ENCODE assay signal across 13 cellular contexts in the genomic region with DNA sequence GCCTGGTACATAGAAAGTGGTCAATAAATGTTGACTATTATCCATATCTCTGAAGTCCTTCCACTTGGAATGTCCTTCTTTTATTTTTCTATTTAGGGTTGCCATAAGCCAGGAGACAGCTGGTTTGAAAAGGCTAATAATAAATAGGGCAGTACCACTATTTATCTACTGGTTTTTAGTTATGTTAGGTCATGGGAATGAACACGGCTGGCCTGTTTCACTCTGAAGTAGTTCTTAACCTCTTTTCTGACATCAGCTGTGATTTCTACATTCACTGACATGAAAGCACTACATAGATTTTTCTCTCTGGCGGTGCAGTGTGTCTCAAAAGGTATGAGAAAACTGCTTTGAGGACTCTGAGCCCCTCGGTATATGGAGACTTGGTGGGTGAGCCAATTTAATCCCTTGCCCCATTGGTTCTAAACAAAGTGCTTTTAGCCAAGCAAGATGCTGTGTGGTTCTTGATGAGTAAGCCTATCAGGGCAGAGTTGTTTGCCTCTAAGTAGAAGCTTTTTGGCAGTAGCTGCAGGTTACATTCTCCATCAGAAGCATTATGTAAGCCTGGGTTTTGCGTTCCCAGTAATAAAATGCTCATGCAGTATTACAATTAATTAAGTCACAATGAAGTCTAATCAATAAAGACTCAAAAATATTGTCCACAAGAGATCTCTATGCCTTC. TPM values are rescaled to one million over a fixed set of nuclear protein-coding genes. Genes with fewer than 3 reads are reported as not detected.
DNase-seq lines count a peak whose midpoint lies in the region; ATAC-seq and TF ChIP-seq lines count a peak whose summit lies in the region.
"Had no signal": no experiment of that assay in that cellular context is flagged by ENCODE, and none has a peak within 500 bp of the region (broad histone marks: within the 10 kb centered on the region; RNA-seq: fewer than 3 reads in every experiment).

No MANE protein-coding gene starts in this region.

- H3K9me3 ChIP-seq in left ventricle myocardium inferior (replicated peaks) = no peaks in the 10 kb centered on the region
- H3K9me3 ChIP-seq in CD8-positive, alpha-beta T cell (ENCODE audit: low read length) = no peaks in the 10 kb centered on the region
- H3K9me3 ChIP-seq: BLaER1 treated with 17β-estradiol and CSF1 and Interleukin-3, amounts not matched to agents 10 nM and 100 nM had no signal

- DNase-seq in DMS79 (lab: John Stamatoyannopoulos, UW) (peak; percentile 4), cardiac fibroblast (ENCODE audit: low read depth in 2 of 2) (peak; percentile 44 to 48), left ventricle myocardium inferior (no peak)
- DNase-seq in CD8-positive, alpha-beta T cell = no peak
- no peak for DNase-seq in stimulated activated CD4-positive, alpha-beta T cell treated with anti-CD3 and anti-CD28 coated beads, Interleukin-15, amount 100 ng/mL, for 24 hours
- no peak for DNase-seq in activated CD4-positive, alpha-beta memory T cell treated with anti-CD3 and anti-CD28 coated beads for 36 hours
- DNase-seq: NCI-H1048, RPMI8226 had no signal

- TF ChIP-seq CTCF in cardiac fibroblast (IDR thresholded peaks at IDR 0.05; ENCODE audit: low read depth, low read length) (no peak), left ventricle myocardium inferior (IDR thresholded peaks at IDR 0.05; ENCODE audit: borderline replicate concordance) (no peak)
- TF ChIP-seq CTCF in CD8-positive, alpha-beta T cell (IDR thresholded peaks at IDR 0.05) = no peak

- H3K36me3 Mint-ChIP-seq in CD8-positive, alpha-beta T cell = peaks cover 25% of the 10 kb centered on the region
- H3K36me3 Mint-ChIP-seq in activated CD4-positive, alpha-beta memory T cell treated with anti-CD3 and anti-CD28 coated beads for 36 hours = peaks cover 14% of the 10 kb centered on the region

- intact Hi-C loops in left ventricle myocardium inferior (cut with micrococcal nuclease) = no loop called here
- intact Hi-C loops in CD8-positive, alpha-beta T cell (cut with DNase I, micrococcal nuclease) = no loop called here
- intact Hi-C loops in activated CD4-positive, alpha-beta memory T cell treated with anti-CD3 and anti-CD28 coated beads for 36 hours (cut with micrococcal nuclease) = no loop called here

- POLR2A ChIA-PET in CD8-positive, alpha-beta T cell (lab: Charles Lee) = no interaction called here
- POLR2A ChIA-PET in activated CD4-positive, alpha-beta memory T cell treated with anti-CD3 and anti-CD28 coated beads for 36 hours (lab: Charles Lee) = interaction anchor here (0.6 kb wide), 1 partner anchor 17 kb away, joined by 5 read pairs; no protein-coding TSS in a partner anchor

- H3K27ac Mint-ChIP-seq in CD8-positive, alpha-beta T cell = no peak overlapping the region
- H3K27ac Mint-ChIP-seq in activated CD4-positive, alpha-beta memory T cell treated with anti-CD3 and anti-CD28 coated beads for 36 hours = no peak overlapping the region

- peaks cover 32% of the 10 kb centered on the region for H3K4me1 ChIP-seq in left ventricle myocardium inferior
- peaks cover 23% of the 10 kb centered on the region for H3K4me1 ChIP-seq in rectal smooth muscle tissue (ENCODE audit: control insufficient read depth, insufficient read depth, low read length)
- H3K4me1 ChIP-seq in CD8-positive, alpha-beta T cell (ENCODE audit: insufficient read depth, low read length) = peaks cover 7% of the 10 kb centered on the region

- no peaks in the 10 kb centered on the region for H3K27me3 Mint-ChIP-seq in CD8-positive, alpha-beta T cell (ENCODE audit: low read depth)
- no peaks in the 10 kb centered on the region for H3K27me3 Mint-ChIP-seq in activated CD4-positive, alpha-beta memory T cell treated with anti-CD3 and anti-CD28 coated beads for 36 hours

- no peaks in the 10 kb centered on the region for H3K9me3 Mint-ChIP-seq in CD8-positive, alpha-beta T cell
- H3K9me3 Mint-ChIP-seq in activated CD4-positive, alpha-beta memory T cell treated with anti-CD3 and anti-CD28 coated beads for 36 hours = no peaks in the 10 kb centered on the region
- H3K9me3 Mint-ChIP-seq: neural crest cell had no signal

- CTCF ChIA-PET in CD8-positive, alpha-beta T cell (lab: Charles Lee) = interaction anchor here (1.2 to 9.7 kb wide), 2 partner anchors 50 to 219 kb away, joined by 3 to 64 read pairs; no protein-coding TSS in a partner anchor
- CTCF ChIA-PET in activated CD4-positive, alpha-beta memory T cell treated with anti-CD3 and anti-CD28 coated beads for 36 hours (lab: Charles Lee) = interaction anchor here (1.0 to 1.1 kb wide), 2 partner anchors 9 to 95 kb away, joined by 3 read pairs; partner anchors contain the start of gene APOA5

- ATAC-seq in CD8-positive, alpha-beta T cell = no peak
- no peak for ATAC-seq in GM19397 (IDR thresholded peaks at IDR 0.05; ENCODE audit: unreplicated experiment)

- H3K27ac ChIP-seq in left ventricle myocardium inferior (replicated peaks) (peak overlapping the region; percentile 57), rectal smooth muscle tissue (ENCODE audit: low read depth, low read length) (peak overlapping the region; percentile 84)
- no peak overlapping the region for H3K27ac ChIP-seq in CD8-positive, alpha-beta T cell (ENCODE audit: low read depth, low read length)
- H3K27ac ChIP-seq: BLaER1 treated with 17β-estradiol and CSF1 and Interleukin-3, amounts not matched to agents 10 nM and 100 nM had no signal

- no peaks in the 10 kb centered on the region for H3K27me3 ChIP-seq in left ventricle myocardium inferior (ENCODE audit: low read depth)
- no peaks in the 10 kb centered on the region for H3K27me3 ChIP-seq in rectal smooth muscle tissue (ENCODE audit: control insufficient read depth, insufficient read depth, low read length)
- no peaks in the 10 kb centered on the region for H3K27me3 ChIP-seq in CD8-positive, alpha-beta T cell (ENCODE audit: insufficient read depth, low read length)
- H3K27me3 ChIP-seq: BLaER1 treated with 17β-estradiol and CSF1 and Interleukin-3, amounts not matched to agents 10 nM and 100 nM had no signal

- H3K4me3 ChIP-seq in cardiac fibroblast (replicated peaks in 1 of 2; ENCODE audit: low read depth in 2 of 2, low read length in 2 of 2) = no peak overlapping the region
- no peak overlapping the region for H3K4me3 ChIP-seq in left ventricle myocardium inferior
- H3K4me3 ChIP-seq in rectal smooth muscle tissue (ENCODE audit: low read length) = no peak overlapping the region
- H3K4me3 ChIP-seq in CD8-positive, alpha-beta T cell (ENCODE audit: low read depth, low read length) = no peak overlapping the region
- H3K4me3 ChIP-seq: BLaER1 treated with 17β-estradiol and CSF1 and Interleukin-3, amounts not matched to agents 10 nM and 100 nM had no signal

- no peak overlapping the region for H3K9ac ChIP-seq in rectal smooth muscle tissue (ENCODE audit: low read length)
- H3K9ac ChIP-seq: BLaER1 treated with 17β-estradiol and CSF1 and Interleukin-3, amounts not matched to agents 10 nM and 100 nM had no signal

- H3K36me3 ChIP-seq in left ventricle myocardium inferior (peaks cover 2% of the 10 kb centered on the region), rectal smooth muscle tissue (ENCODE audit: control insufficient read depth, insufficient read depth, low read length) (no peaks in the 10 kb centered on the region)
- H3K36me3 ChIP-seq in CD8-positive, alpha-beta T cell (ENCODE audit: insufficient read depth, low read length) = no peaks in the 10 kb centered on the region

- H3K4me1 Mint-ChIP-seq in CD8-positive, alpha-beta T cell (ENCODE audit: low read depth) = peaks cover 16% of the 10 kb centered on the region
- H3K4me1 Mint-ChIP-seq in activated CD4-positive, alpha-beta memory T cell treated with anti-CD3 and anti-CD28 coated beads for 36 hours (ENCODE audit: low read depth) = peaks cover 31% of the 10 kb centered on the region
- H3K4me1 Mint-ChIP-seq: neural crest cell had no signal

- no peak overlapping the region for H3K4me3 Mint-ChIP-seq in CD8-positive, alpha-beta T cell
- H3K4me3 Mint-ChIP-seq in activated CD4-positive, alpha-beta memory T cell treated with anti-CD3 and anti-CD28 coated beads for 36 hours = no peak overlapping the region
- H3K4me3 Mint-ChIP-seq: neural crest cell had no signal

RNA-seq across cellular contexts. Expression of gene APOA1, which starts 48.7 kb away (rescaled TPM):
- total RNA-seq in left ventricle myocardium inferior = 62.6 TPM
- total RNA-seq in CD8-positive, alpha-beta T cell = 1 to 10 TPM in 1 of 2 experiments, under 1 TPM in 1; 0.92 to 1.6 TPM
- under 1 TPM in 1 of 2 experiments, not detected in 1; 0.24 TPM for total RNA-seq in activated CD4-positive, alpha-beta memory T cell treated with anti-CD3 and anti-CD28 coated beads for 36 hours
- total RNA-seq: NCI-H460 had no signal

RNA-seq across cellular contexts. Expression of gene APOC3, which starts 56.4 kb away (rescaled TPM):
- not detected for total RNA-seq in left ventricle myocardium inferior
- not detected for total RNA-seq in CD8-positive, alpha-beta T cell
- not detected for total RNA-seq in activated CD4-positive, alpha-beta memory T cell treated with anti-CD3 and anti-CD28 coated beads for 36 hours
- total RNA-seq: NCI-H460, neural crest cell had no signal

Comparison
In these comparisons a context has a peak if more than half of its experiments do, and no peak if none do; other contexts are left out.
1. DNase-seq: peak in DMS79 (single experiment) and cardiac fibroblast (2 of 2); none in left ventricle myocardium inferior (single experiment), CD8-positive, alpha-beta T cell (0 of 7), stimulated activated CD4-positive, alpha-beta T cell treated with anti-CD3 and anti-CD28 coated beads, Interleukin-15, amount 100 ng/mL, for 24 hours (single experiment) and activated CD4-positive, alpha-beta memory T cell treated with anti-CD3 and anti-CD28 coated beads for 36 hours (single experiment).
2. RNA of gene APOA1, which starts 48.7 kb away (total RNA-seq): 62.6 TPM in left ventricle myocardium inferior (single experiment); 0.92 to 1.6 TPM in CD8-positive, alpha-beta T cell and 0.24 TPM in activated CD4-positive, alpha-beta memory T cell treated with anti-CD3 and anti-CD28 coated beads for 36 hours; every median in the first group is over 10 times any median in the second.